Comparison of ENCODE assay signal across 1 cellular context in the genomic region with DNA sequence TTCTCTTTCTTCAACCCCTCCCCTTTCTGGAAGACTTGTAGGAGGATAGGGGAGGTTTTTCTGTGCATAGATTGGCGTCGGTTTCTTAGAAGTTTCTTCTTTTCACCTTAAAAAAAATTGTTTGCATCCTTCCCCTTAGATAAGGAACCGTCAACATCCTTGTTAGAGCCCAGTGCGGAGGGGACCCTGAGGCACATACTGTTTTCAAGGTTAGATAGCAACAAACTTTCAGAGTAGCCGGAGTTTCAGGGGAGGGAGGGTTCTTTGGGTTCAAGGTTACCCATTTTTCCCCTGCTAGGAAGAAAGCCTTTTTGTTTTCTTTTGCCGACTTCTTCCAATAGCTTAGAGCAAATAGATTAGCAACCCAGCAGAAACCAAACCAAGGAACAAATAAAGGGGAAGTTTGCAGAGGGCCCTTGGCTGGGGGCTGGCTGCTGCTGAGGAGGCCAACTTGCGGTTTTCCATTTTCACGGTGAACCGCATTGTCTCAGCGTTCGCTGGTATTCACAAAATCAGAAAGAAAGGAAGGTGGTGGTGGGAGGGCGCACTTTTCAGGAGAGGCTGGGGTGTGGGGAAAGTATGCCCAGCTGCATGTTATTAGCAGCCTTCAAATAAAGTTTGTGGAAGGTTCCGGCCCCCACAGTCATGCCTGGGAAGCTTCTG.
TF ChIP-seq lines count a peak whose summit lies in the region.

No MANE protein-coding gene starts in this region.

TF ChIP-seq in HepG2, 621 proteins besides CTCF, POLR2A, EP300 and RAD21 (continued from another document and continues in another):
- TF ChIP-seq ZNF724P (CRISPR knock-in tag; IDR thresholded peaks at IDR 0.05; ENCODE audit: borderline replicate concordance): no peak
- peak; percentile 68; the same call in 1 of the 2 replicates for TF ChIP-seq CBFB (CRISPR knock-in tag; IDR thresholded peaks at IDR 0.05)
- peak; percentile 87 for TF ChIP-seq ARID5B (CRISPR knock-in tag; IDR thresholded peaks at IDR 0.05)
- TF ChIP-seq, protein P1, sequence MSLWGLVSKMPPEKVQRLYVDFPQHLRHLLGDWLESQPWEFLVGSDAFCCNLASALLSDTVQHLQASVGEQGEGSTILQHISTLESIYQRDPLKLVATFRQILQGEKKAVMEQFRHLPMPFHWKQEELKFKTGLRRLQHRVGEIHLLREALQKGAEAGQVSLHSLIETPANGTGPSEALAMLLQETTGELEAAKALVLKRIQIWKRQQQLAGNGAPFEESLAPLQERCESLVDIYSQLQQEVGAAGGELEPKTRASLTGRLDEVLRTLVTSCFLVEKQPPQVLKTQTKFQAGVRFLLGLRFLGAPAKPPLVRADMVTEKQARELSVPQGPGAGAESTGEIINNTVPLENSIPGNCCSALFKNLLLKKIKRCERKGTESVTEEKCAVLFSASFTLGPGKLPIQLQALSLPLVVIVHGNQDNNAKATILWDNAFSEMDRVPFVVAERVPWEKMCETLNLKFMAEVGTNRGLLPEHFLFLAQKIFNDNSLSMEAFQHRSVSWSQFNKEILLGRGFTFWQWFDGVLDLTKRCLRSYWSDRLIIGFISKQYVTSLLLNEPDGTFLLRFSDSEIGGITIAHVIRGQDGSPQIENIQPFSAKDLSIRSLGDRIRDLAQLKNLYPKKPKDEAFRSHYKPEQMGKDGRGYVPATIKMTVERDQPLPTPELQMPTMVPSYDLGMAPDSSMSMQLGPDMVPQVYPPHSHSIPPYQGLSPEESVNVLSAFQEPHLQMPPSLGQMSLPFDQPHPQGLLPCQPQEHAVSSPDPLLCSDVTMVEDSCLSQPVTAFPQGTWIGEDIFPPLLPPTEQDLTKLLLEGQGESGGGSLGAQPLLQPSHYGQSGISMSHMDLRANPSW (CRISPR knock-in tag; IDR thresholded peaks at IDR 0.05; ENCODE audit: borderline replicate concordance): no peak
- TF ChIP-seq ZNF367 (CRISPR knock-in tag; IDR thresholded peaks at IDR 0.05; ENCODE audit: borderline replicate concordance): no peak
- TF ChIP-seq ZNF614 (CRISPR knock-in tag; IDR thresholded peaks at IDR 0.05; ENCODE audit: borderline replicate concordance): no peak
- TF ChIP-seq STAT5B (CRISPR knock-in tag; IDR thresholded peaks at IDR 0.05): no peak
- no peak for TF ChIP-seq RFX3 (CRISPR knock-in tag; IDR thresholded peaks at IDR 0.05)
- TF ChIP-seq RAD51 (IDR thresholded peaks at IDR 0.05; ENCODE audit: borderline replicate concordance): no peak
- no peak for TF ChIP-seq KIAA2018 (CRISPR knock-in tag; IDR thresholded peaks at IDR 0.05; ENCODE audit: borderline replicate concordance)
- no peak; the same call in 1 of the 2 replicates for TF ChIP-seq KDM4B (CRISPR knock-in tag; IDR thresholded peaks at IDR 0.05)
- no peak for TF ChIP-seq MEF2D (CRISPR knock-in tag; IDR thresholded peaks at IDR 0.05)
- no peak for TF ChIP-seq AKAP8 (CRISPR knock-in tag; IDR thresholded peaks at IDR 0.05)
- TF ChIP-seq NAIF1 (CRISPR knock-in tag; IDR thresholded peaks at IDR 0.05; ENCODE audit: borderline replicate concordance): no peak; the same call in 1 of the 2 replicates
- no peak for TF ChIP-seq ZBTB38 (CRISPR knock-in tag; IDR thresholded peaks at IDR 0.05)
- TF ChIP-seq, protein P2, sequence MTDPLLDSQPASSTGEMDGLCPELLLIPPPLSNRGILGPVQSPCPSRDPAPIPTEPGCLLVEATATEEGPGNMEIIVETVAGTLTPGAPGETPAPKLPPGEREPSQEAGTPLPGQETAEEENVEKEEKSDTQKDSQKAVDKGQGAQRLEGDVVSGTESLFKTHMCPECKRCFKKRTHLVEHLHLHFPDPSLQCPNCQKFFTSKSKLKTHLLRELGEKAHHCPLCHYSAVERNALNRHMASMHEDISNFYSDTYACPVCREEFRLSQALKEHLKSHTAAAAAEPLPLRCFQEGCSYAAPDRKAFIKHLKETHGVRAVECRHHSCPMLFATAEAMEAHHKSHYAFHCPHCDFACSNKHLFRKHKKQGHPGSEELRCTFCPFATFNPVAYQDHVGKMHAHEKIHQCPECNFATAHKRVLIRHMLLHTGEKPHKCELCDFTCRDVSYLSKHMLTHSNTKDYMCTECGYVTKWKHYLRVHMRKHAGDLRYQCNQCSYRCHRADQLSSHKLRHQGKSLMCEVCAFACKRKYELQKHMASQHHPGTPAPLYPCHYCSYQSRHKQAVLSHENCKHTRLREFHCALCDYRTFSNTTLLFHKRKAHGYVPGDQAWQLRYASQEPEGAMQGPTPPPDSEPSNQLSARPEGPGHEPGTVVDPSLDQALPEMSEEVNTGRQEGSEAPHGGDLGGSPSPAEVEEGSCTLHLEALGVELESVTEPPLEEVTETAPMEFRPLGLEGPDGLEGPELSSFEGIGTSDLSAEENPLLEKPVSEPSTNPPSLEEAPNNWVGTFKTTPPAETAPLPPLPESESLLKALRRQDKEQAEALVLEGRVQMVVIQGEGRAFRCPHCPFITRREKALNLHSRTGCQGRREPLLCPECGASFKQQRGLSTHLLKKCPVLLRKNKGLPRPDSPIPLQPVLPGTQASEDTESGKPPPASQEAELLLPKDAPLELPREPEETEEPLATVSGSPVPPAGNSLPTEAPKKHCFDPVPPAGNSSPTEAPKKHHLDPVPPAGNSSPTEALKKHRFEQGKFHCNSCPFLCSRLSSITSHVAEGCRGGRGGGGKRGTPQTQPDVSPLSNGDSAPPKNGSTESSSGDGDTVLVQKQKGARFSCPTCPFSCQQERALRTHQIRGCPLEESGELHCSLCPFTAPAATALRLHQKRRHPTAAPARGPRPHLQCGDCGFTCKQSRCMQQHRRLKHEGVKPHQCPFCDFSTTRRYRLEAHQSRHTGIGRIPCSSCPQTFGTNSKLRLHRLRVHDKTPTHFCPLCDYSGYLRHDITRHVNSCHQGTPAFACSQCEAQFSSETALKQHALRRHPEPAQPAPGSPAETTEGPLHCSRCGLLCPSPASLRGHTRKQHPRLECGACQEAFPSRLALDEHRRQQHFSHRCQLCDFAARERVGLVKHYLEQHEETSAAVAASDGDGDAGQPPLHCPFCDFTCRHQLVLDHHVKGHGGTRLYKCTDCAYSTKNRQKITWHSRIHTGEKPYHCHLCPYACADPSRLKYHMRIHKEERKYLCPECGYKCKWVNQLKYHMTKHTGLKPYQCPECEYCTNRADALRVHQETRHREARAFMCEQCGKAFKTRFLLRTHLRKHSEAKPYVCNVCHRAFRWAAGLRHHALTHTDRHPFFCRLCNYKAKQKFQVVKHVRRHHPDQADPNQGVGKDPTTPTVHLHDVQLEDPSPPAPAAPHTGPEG (CRISPR knock-in tag; IDR thresholded peaks at IDR 0.05): no peak
- TF ChIP-seq, protein P3, sequence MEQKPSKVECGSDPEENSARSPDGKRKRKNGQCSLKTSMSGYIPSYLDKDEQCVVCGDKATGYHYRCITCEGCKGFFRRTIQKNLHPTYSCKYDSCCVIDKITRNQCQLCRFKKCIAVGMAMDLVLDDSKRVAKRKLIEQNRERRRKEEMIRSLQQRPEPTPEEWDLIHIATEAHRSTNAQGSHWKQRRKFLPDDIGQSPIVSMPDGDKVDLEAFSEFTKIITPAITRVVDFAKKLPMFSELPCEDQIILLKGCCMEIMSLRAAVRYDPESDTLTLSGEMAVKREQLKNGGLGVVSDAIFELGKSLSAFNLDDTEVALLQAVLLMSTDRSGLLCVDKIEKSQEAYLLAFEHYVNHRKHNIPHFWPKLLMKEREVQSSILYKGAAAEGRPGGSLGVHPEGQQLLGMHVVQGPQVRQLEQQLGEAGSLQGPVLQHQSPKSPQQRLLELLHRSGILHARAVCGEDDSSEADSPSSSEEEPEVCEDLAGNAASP (CRISPR knock-in tag; IDR thresholded peaks at IDR 0.05; ENCODE audit: borderline replicate concordance): peak; percentile 65; the same call in 1 of the 2 replicates
- TF ChIP-seq ZNF569 (CRISPR knock-in tag; IDR thresholded peaks at IDR 0.05; ENCODE audit: borderline replicate concordance): no peak
- TF ChIP-seq KLF12 (CRISPR knock-in tag; IDR thresholded peaks at IDR 0.05; ENCODE audit: borderline replicate concordance): no peak
- TF ChIP-seq, protein P4, sequence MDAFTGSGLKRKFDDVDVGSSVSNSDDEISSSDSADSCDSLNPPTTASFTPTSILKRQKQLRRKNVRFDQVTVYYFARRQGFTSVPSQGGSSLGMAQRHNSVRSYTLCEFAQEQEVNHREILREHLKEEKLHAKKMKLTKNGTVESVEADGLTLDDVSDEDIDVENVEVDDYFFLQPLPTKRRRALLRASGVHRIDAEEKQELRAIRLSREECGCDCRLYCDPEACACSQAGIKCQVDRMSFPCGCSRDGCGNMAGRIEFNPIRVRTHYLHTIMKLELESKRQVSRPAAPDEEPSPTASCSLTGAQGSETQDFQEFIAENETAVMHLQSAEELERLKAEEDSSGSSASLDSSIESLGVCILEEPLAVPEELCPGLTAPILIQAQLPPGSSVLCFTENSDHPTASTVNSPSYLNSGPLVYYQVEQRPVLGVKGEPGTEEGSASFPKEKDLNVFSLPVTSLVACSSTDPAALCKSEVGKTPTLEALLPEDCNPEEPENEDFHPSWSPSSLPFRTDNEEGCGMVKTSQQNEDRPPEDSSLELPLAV (CRISPR knock-in tag; conservative IDR thresholded peaks at IDR 0.05; ENCODE audit: low read depth): no peak
- no peak for TF ChIP-seq ZFP1 (CRISPR knock-in tag; IDR thresholded peaks at IDR 0.05)
- TF ChIP-seq PRMT3 (CRISPR knock-in tag; IDR thresholded peaks at IDR 0.05; ENCODE audit: borderline replicate concordance, low read depth): no peak
- no peak for TF ChIP-seq SNRNP70 (IDR thresholded peaks at IDR 0.05; ENCODE audit: low read depth, low read length)
- TF ChIP-seq LCORL (IDR thresholded peaks at IDR 0.05): no peak
- TF ChIP-seq LCORL (CRISPR knock-in tag; IDR thresholded peaks at IDR 0.05): no peak
